In the genomic region with DNA sequence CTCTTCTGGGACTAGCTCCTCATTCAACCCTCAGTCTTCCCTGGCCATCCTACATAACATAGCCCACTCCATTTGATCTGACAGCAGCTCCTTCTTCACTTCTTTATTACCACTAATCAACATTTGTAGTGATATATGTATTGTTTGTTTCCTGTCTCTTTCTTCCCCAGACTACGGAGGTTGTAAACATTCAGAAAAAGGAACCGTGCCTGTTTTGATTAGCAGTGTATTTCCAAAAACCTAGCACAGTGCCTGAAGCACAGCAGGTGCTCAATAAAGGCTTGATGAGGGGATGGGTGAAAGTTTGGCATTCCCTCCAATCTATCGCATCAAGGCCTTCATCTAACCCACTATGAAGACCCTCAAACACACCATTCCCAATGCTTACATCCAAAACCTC, we compare ENCODE assay signal across 16 cellular contexts.
"Had no signal": no experiment of that assay in that cellular context is flagged by ENCODE, and none has a peak within 500 bp of the region (broad histone marks: within the 10 kb centered on the region; RNA-seq: fewer than 3 reads in every experiment).

No MANE protein-coding gene starts in this region.

- H3K27ac ChIP-seq: ascending aorta, dorsolateral prefrontal cortex, pancreas, VCaP had no signal

- H3K27me3 ChIP-seq: ascending aorta, dorsolateral prefrontal cortex, esophagus muscularis mucosa, pancreas, thyroid gland had no signal

- H3K36me3 ChIP-seq: ascending aorta, esophagus muscularis mucosa, pancreas, thyroid gland had no signal

- ATAC-seq: left lobe of liver, pancreas had no signal

- DNase-seq: activated CD4-positive, alpha-beta T cell treated with anti-CD3 and anti-CD28 coated beads for 4 hours; activated CD8-positive, alpha-beta memory T cell treated with anti-CD3 and anti-CD28 coated beads for 24 hours; activated naive CD8-positive, alpha-beta T cell treated with anti-CD3 and anti-CD28 coated beads for 36 hours; activated T-cell treated with anti-CD3 and anti-CD28 coated beads for 4 hours; dorsolateral prefrontal cortex; head of caudate nucleus; islet precursor cell; pancreas; stimulated activated CD4-positive, alpha-beta T cell treated with anti-CD3 and anti-CD28 coated beads, Interleukin-4, amount 100 ng/mL, for 4 hours; thyroid gland had no signal

- FAIRE-seq: bronchial epithelial cell, pancreas, urothelium cell line had no signal

- H3K4me1 ChIP-seq: ascending aorta, pancreas had no signal

- H3K4me3 Mint-ChIP-seq: activated naive CD8-positive, alpha-beta T cell treated with anti-CD3 and anti-CD28 coated beads for 36 hours had no signal

- H3K9me3 ChIP-seq: ascending aorta, esophagus muscularis mucosa, pancreas, thyroid gland had no signal

- H3K4me3 ChIP-seq: ascending aorta, dorsolateral prefrontal cortex, esophagus muscularis mucosa, pancreas, thyroid gland had no signal

- H3K9me3 Mint-ChIP-seq: activated naive CD8-positive, alpha-beta T cell treated with anti-CD3 and anti-CD28 coated beads for 36 hours had no signal

- H3K27me3 Mint-ChIP-seq: activated naive CD8-positive, alpha-beta T cell treated with anti-CD3 and anti-CD28 coated beads for 36 hours had no signal

- H3K27ac Mint-ChIP-seq: activated naive CD8-positive, alpha-beta T cell treated with anti-CD3 and anti-CD28 coated beads for 36 hours had no signal
